15 cellular contexts compared by ENCODE assay signal in genomic region chr6:27541932-27542297, GRCh38.
DNase-seq lines count a peak whose midpoint lies in the region; ATAC-seq and TF ChIP-seq lines count a peak whose summit lies in the region.
"Had no signal": no experiment of that assay in that cellular context is flagged by ENCODE, and none has a peak within 500 bp of the region (broad histone marks: within the 10 kb centered on the region; RNA-seq: fewer than 3 reads in every experiment).

No MANE protein-coding gene starts in this region.

- no peak for TF ChIP-seq CTCF in PC-3 (conservative IDR thresholded peaks at IDR 0.05; ENCODE audit: low read depth, low read length)
- TF ChIP-seq CTCF in progenitor cell of endocrine pancreas (IDR thresholded peaks at IDR 0.05; ENCODE audit: unreplicated experiment): no peak
- no peak for TF ChIP-seq CTCF in A673 (conservative IDR thresholded peaks at IDR 0.05; ENCODE audit: low read depth, low read length)

- peaks cover 87% of the 10 kb centered on the region for H3K27me3 Mint-ChIP-seq in activated naive CD8-positive, alpha-beta T cell treated with anti-CD3 and anti-CD28 coated beads, Interleukin-2, amount 50 U/mL, for 24 hours
- H3K27me3 Mint-ChIP-seq in activated naive CD8-positive, alpha-beta T cell treated with anti-CD3 and anti-CD28 coated beads for 36 hours: peaks cover 94% of the 10 kb centered on the region
- peaks cover 76% of the 10 kb centered on the region for H3K27me3 Mint-ChIP-seq in progenitor cell of endocrine pancreas

- H3K4me1 Mint-ChIP-seq in activated naive CD8-positive, alpha-beta T cell treated with anti-CD3 and anti-CD28 coated beads, Interleukin-2, amount 50 U/mL, for 24 hours: peaks cover 11% of the 10 kb centered on the region
- H3K4me1 Mint-ChIP-seq in activated naive CD8-positive, alpha-beta T cell treated with anti-CD3 and anti-CD28 coated beads for 36 hours: peaks cover 14% of the 10 kb centered on the region
- peaks cover 5% of the 10 kb centered on the region for H3K4me1 Mint-ChIP-seq in progenitor cell of endocrine pancreas (ENCODE audit: low read depth)

- H3K4me3 Mint-ChIP-seq in activated naive CD8-positive, alpha-beta T cell treated with anti-CD3 and anti-CD28 coated beads, Interleukin-2, amount 50 U/mL, for 24 hours: peak overlapping the region; percentile 46
- H3K4me3 Mint-ChIP-seq in activated naive CD8-positive, alpha-beta T cell treated with anti-CD3 and anti-CD28 coated beads for 36 hours: no peak overlapping the region
- no peak overlapping the region for H3K4me3 Mint-ChIP-seq in progenitor cell of endocrine pancreas (ENCODE audit: low read depth)
- H3K4me3 Mint-ChIP-seq: CD8-positive, alpha-beta T cell had no signal

- intact Hi-C loops in PC-3 (cut with micrococcal nuclease): no loop called here
- intact Hi-C loops in A673 (cut with micrococcal nuclease; ENCODE audit: unreplicated experiment): no loop called here

- H3K27me3 ChIP-seq in PC-3 (ENCODE audit: low read length) (no peaks in the 10 kb centered on the region), iPS-18a (ENCODE audit: control insufficient read depth, insufficient read depth, low read length) (peaks cover 21% of the 10 kb centered on the region), A673 (replicated peaks; ENCODE audit: insufficient read depth, low read depth, low read length, poor library complexity) (no peaks in the 10 kb centered on the region)
- H3K27me3 ChIP-seq: BLaER1, MG63 had no signal

- no peaks in the 10 kb centered on the region for H3K79me2 ChIP-seq in PC-3 (ENCODE audit: low read length)

- H3K4me3 ChIP-seq in PC-3 (ENCODE audit: low read length) (no peak overlapping the region), iPS-18a (ENCODE audit: low read length) (peak overlapping the region; percentile 13), A673 (ENCODE audit: low read depth, low read length, poor library complexity, severe bottlenecking) (no peak overlapping the region)
- H3K4me3 ChIP-seq: BLaER1, MG63 had no signal

- CTCF ChIA-PET in PC-3 (lab: Charles Lee) (no interaction called here), A673 (lab: Charles Lee) (no interaction called here)

- ATAC-seq in activated naive CD8-positive, alpha-beta T cell treated with anti-CD3 and anti-CD28 coated beads, Interleukin-2, amount 50 U/mL, for 24 hours: no peak
- ATAC-seq in PC-3: no peak
- no peak for ATAC-seq in HG02610 (IDR thresholded peaks at IDR 0.05; ENCODE audit: unreplicated experiment)
- ATAC-seq: CD8-positive, alpha-beta T cell had no signal

- H4K20me1 ChIP-seq in PC-3 (ENCODE audit: low read length): no peaks in the 10 kb centered on the region
- H4K20me1 ChIP-seq: BLaER1 had no signal

- POLR2A ChIA-PET in PC-3 (lab: Charles Lee; ENCODE audit: unreplicated experiment) (no interaction called here), A673 (lab: Charles Lee; ENCODE audit: low non-redundant PET) (no interaction called here)

- H3K9me2 ChIP-seq in PC-3 (replicated peaks; ENCODE audit: low read length): no peaks in the 10 kb centered on the region

- no peak overlapping the region for H3K9ac ChIP-seq in PC-3 (ENCODE audit: low read length)
- H3K9ac ChIP-seq in iPS-18a (ENCODE audit: low read length): no peak overlapping the region
- H3K9ac ChIP-seq: BLaER1 had no signal

- no peaks in the 10 kb centered on the region for H3K9me3 ChIP-seq in PC-3 (ENCODE audit: low read length)
- H3K9me3 ChIP-seq in iPS-18a (ENCODE audit: control insufficient read depth, low read depth, low read length): no peaks in the 10 kb centered on the region
- H3K9me3 ChIP-seq in A673 (ENCODE audit: low read depth, low read length, poor library complexity, severe bottlenecking): no peaks in the 10 kb centered on the region

- H3K4me1 ChIP-seq in PC-3 (ENCODE audit: insufficient read depth, low read length): peaks cover 38% of the 10 kb centered on the region
- no peaks in the 10 kb centered on the region for H3K4me1 ChIP-seq in iPS-18a (ENCODE audit: control insufficient read depth, low read depth, low read length)
- no peaks in the 10 kb centered on the region for H3K4me1 ChIP-seq in A673 (ENCODE audit: insufficient read depth, low read length, poor library complexity, severe bottlenecking)
- H3K4me1 ChIP-seq: BLaER1 had no signal

- H3K36me3 Mint-ChIP-seq in activated naive CD8-positive, alpha-beta T cell treated with anti-CD3 and anti-CD28 coated beads, Interleukin-2, amount 50 U/mL, for 24 hours (ENCODE audit: low read depth): peaks cover 10% of the 10 kb centered on the region
- H3K36me3 Mint-ChIP-seq in activated naive CD8-positive, alpha-beta T cell treated with anti-CD3 and anti-CD28 coated beads for 36 hours: peaks cover 2% of the 10 kb centered on the region
- H3K36me3 Mint-ChIP-seq in progenitor cell of endocrine pancreas (ENCODE audit: insufficient read depth): no peaks in the 10 kb centered on the region
- H3K36me3 Mint-ChIP-seq: CD8-positive, alpha-beta T cell had no signal

- peak overlapping the region; percentile 73; the same call in 1 of the 2 replicates for H3K4me2 ChIP-seq in PC-3 (ENCODE audit: low read length)
- H3K4me2 ChIP-seq: BLaER1 had no signal

- H3K27ac Mint-ChIP-seq in activated naive CD8-positive, alpha-beta T cell treated with anti-CD3 and anti-CD28 coated beads, Interleukin-2, amount 50 U/mL, for 24 hours: peak overlapping the region; percentile 69
- H3K27ac Mint-ChIP-seq in activated naive CD8-positive, alpha-beta T cell treated with anti-CD3 and anti-CD28 coated beads for 36 hours: no peak overlapping the region
- no peak overlapping the region for H3K27ac Mint-ChIP-seq in progenitor cell of endocrine pancreas
- H3K27ac Mint-ChIP-seq: CD8-positive, alpha-beta T cell had no signal

- no peak overlapping the region for H2AFZ ChIP-seq in PC-3 (ENCODE audit: low read length)

- H3K9me3 Mint-ChIP-seq in activated naive CD8-positive, alpha-beta T cell treated with anti-CD3 and anti-CD28 coated beads, Interleukin-2, amount 50 U/mL, for 24 hours: peaks cover 23% of the 10 kb centered on the region
- H3K9me3 Mint-ChIP-seq in activated naive CD8-positive, alpha-beta T cell treated with anti-CD3 and anti-CD28 coated beads for 36 hours: peaks cover 26% of the 10 kb centered on the region
- H3K9me3 Mint-ChIP-seq in progenitor cell of endocrine pancreas (ENCODE audit: low read depth): no peaks in the 10 kb centered on the region

- H3K27ac ChIP-seq in PC-3 (ENCODE audit: low read length) (no peak overlapping the region), iPS-18a (ENCODE audit: low read length) (no peak overlapping the region), A673 (ENCODE audit: low read depth, low read length, poor library complexity, severe bottlenecking) (no peak overlapping the region)
- H3K27ac ChIP-seq: BLaER1 had no signal

- BruUV-seq in PC-3 (replicated peaks; lab: Mats Ljungman, UMichigan): no TSS peak
- BruUV-seq in A673 (replicated peaks; lab: Mats Ljungman, UMichigan): no TSS peak

- H3K36me3 ChIP-seq in PC-3 (ENCODE audit: low read depth, low read length) (no peaks in the 10 kb centered on the region), iPS-18a (ENCODE audit: control insufficient read depth, low read depth, low read length) (no peaks in the 10 kb centered on the region), A673 (ENCODE audit: insufficient read depth, low read length, poor library complexity, severe bottlenecking) (no peaks in the 10 kb centered on the region)
- H3K36me3 ChIP-seq: BLaER1, MG63 had no signal

- no peaks in the 10 kb centered on the region for H3F3A ChIP-seq in PC-3 (ENCODE audit: low read length, unreplicated experiment)

- DNase-seq in activated naive CD8-positive, alpha-beta T cell treated with anti-CD3 and anti-CD28 coated beads, Interleukin-2, amount 50 U/mL, for 24 hours: no peak
- no peak for DNase-seq in activated naive CD8-positive, alpha-beta T cell treated with anti-CD3 and anti-CD28 coated beads for 36 hours
- DNase-seq in PC-3: no peak
- DNase-seq in progenitor cell of endocrine pancreas (ENCODE audit: low spot score, unreplicated experiment): no peak
- no peak for DNase-seq in A673 (ENCODE audit: low spot score)
- DNase-seq: CD8-positive, alpha-beta T cell; GOT3; Kasumi-1; NCI-H1048; NCI-H1436 treated with DMSO at 0.1 percent for 48 hours; NCI-H2029 treated with DMSO at 0.1 percent for 48 hours had no signal
